Comparison of ENCODE assay signal across 24 cellular contexts in genomic region chr9:128484686-128485413, GRCh38.
"Had no signal": no experiment of that assay in that cellular context is flagged by ENCODE, and none has a peak within 500 bp of the region (broad histone marks: within the 10 kb centered on the region; RNA-seq: fewer than 3 reads in every experiment).

No MANE protein-coding gene starts in this region.

- H3K4me3 ChIP-seq: body of pancreas, cardiac muscle cell, esophagus squamous epithelium, gastrocnemius medialis, mucosa of descending colon, psoas muscle, right atrium auricular region, spleen, transverse colon, uterus had no signal

- H3K9me3 ChIP-seq: body of pancreas, esophagus squamous epithelium, gastrocnemius medialis, mucosa of descending colon, psoas muscle, right atrium auricular region, spleen, transverse colon, uterus had no signal

- H3K36me3 ChIP-seq: uterus had no signal

- H3K27ac ChIP-seq: body of pancreas, cardiac muscle cell, esophagus squamous epithelium, gastrocnemius medialis, psoas muscle, right atrium auricular region, spleen, transverse colon, uterus had no signal

- DNase-seq: activated B cell treated with CpG ODN at 0.5 μM for 24 hours; activated CD4-positive, alpha-beta memory T cell treated with anti-CD3 and anti-CD28 coated beads for 36 hours; activated CD4-positive, alpha-beta T cell treated with anti-CD3 and anti-CD28 coated beads for 36 hours; activated effector memory CD4-positive, alpha-beta T cell treated with anti-CD3 and anti-CD28 coated beads, Interleukin-2, amount 50 U/mL, for 16 hours; activated T-cell treated with anti-CD3 and anti-CD28 coated beads, Interleukin-2, amount 50 U/mL, for 72 hours; anterior cingulate cortex; body of pancreas; esophagus squamous epithelium; gastrocnemius medialis; hypothalamus; islet precursor cell; left colon; mesendoderm; mucosa of descending colon; psoas muscle; spleen; stimulated activated CD4-positive, alpha-beta T cell treated with anti-CD3 and anti-CD28 coated beads, Interleukin-4, amount 100 ng/mL, for 24 hours; T-helper 1 cell; T1000; transverse colon; uterus had no signal

- H3K27me3 ChIP-seq: body of pancreas, cardiac muscle cell, esophagus squamous epithelium, gastrocnemius medialis, right atrium auricular region, spleen, transverse colon, uterus had no signal

- H3K4me1 ChIP-seq: body of pancreas, esophagus squamous epithelium, gastrocnemius medialis, psoas muscle, right atrium auricular region, spleen, transverse colon, uterus had no signal

- H3K27me3 Mint-ChIP-seq: activated B cell treated with CpG ODN at 0.5 μM for 24 hours; activated CD4-positive, alpha-beta memory T cell treated with anti-CD3 and anti-CD28 coated beads for 36 hours; activated CD4-positive, alpha-beta T cell treated with anti-CD3 and anti-CD28 coated beads for 36 hours; activated naive CD4-positive, alpha-beta T cell treated with anti-CD3 and anti-CD28 coated beads, Interleukin-2, amount 50 U/mL, for 24 hours had no signal

- H3K4me3 Mint-ChIP-seq: activated B cell treated with CpG ODN at 0.5 μM for 24 hours; activated CD4-positive, alpha-beta memory T cell treated with anti-CD3 and anti-CD28 coated beads for 36 hours; activated CD4-positive, alpha-beta T cell treated with anti-CD3 and anti-CD28 coated beads for 36 hours; activated naive CD4-positive, alpha-beta T cell treated with anti-CD3 and anti-CD28 coated beads, Interleukin-2, amount 50 U/mL, for 24 hours; activated T-cell treated with anti-CD3 and anti-CD28 coated beads, Interleukin-2, amount 50 U/mL, for 72 hours had no signal

- H3K9me3 Mint-ChIP-seq: activated B cell treated with CpG ODN at 0.5 μM for 24 hours; activated CD4-positive, alpha-beta memory T cell treated with anti-CD3 and anti-CD28 coated beads for 36 hours; activated naive CD4-positive, alpha-beta T cell treated with anti-CD3 and anti-CD28 coated beads, Interleukin-2, amount 50 U/mL, for 24 hours; activated T-cell treated with anti-CD3 and anti-CD28 coated beads, Interleukin-2, amount 50 U/mL, for 72 hours had no signal

- ATAC-seq: activated CD4-positive, alpha-beta T cell treated with anti-CD3 and anti-CD28 coated beads for 36 hours; activated T-cell treated with anti-CD3 and anti-CD28 coated beads, Interleukin-2, amount 50 U/mL, for 72 hours; body of pancreas; gastrocnemius medialis; left colon; mucosa of descending colon; psoas muscle had no signal

- H3K4me1 Mint-ChIP-seq: activated B cell treated with CpG ODN at 0.5 μM for 24 hours; activated CD4-positive, alpha-beta T cell treated with anti-CD3 and anti-CD28 coated beads for 36 hours; activated naive CD4-positive, alpha-beta T cell treated with anti-CD3 and anti-CD28 coated beads, Interleukin-2, amount 50 U/mL, for 24 hours had no signal

- H3K27ac Mint-ChIP-seq: activated B cell treated with CpG ODN at 0.5 μM for 24 hours; activated CD4-positive, alpha-beta memory T cell treated with anti-CD3 and anti-CD28 coated beads for 36 hours; activated CD4-positive, alpha-beta T cell treated with anti-CD3 and anti-CD28 coated beads for 36 hours; activated naive CD4-positive, alpha-beta T cell treated with anti-CD3 and anti-CD28 coated beads, Interleukin-2, amount 50 U/mL, for 24 hours; activated T-cell treated with anti-CD3 and anti-CD28 coated beads, Interleukin-2, amount 50 U/mL, for 72 hours had no signal
